In genomic region chr3:170721563-170721962, GRCh38 we compare ENCODE assay signal across 1 cellular context.
TF ChIP-seq lines count a peak whose summit lies in the region.

No MANE protein-coding gene starts in this region.

TF ChIP-seq in HepG2, 621 proteins besides CTCF, POLR2A, EP300 and RAD21 (continued from another document):
- TF ChIP-seq ZBTB40 (IDR thresholded peaks at IDR 0.05): no peak
- no peak for TF ChIP-seq ZBTB40 (CRISPR knock-in tag; IDR thresholded peaks at IDR 0.05)
- no peak for TF ChIP-seq ZNF18 (CRISPR knock-in tag; IDR thresholded peaks at IDR 0.05; ENCODE audit: insufficient replicate concordance)
- no peak for TF ChIP-seq PRDM10 (CRISPR knock-in tag; IDR thresholded peaks at IDR 0.05; ENCODE audit: low read depth)
- TF ChIP-seq ZNF780A (CRISPR knock-in tag; IDR thresholded peaks at IDR 0.05): no peak
- TF ChIP-seq ZNF788 (CRISPR knock-in tag; IDR thresholded peaks at IDR 0.05; ENCODE audit: borderline replicate concordance): no peak
- no peak for TF ChIP-seq ZNF44 (CRISPR knock-in tag; IDR thresholded peaks at IDR 0.05)
- TF ChIP-seq ZNF546 (CRISPR knock-in tag; conservative IDR thresholded peaks at IDR 0.05): no peak
- TF ChIP-seq KDM1A (CRISPR knock-in tag; IDR thresholded peaks at IDR 0.05): no peak
- no peak for TF ChIP-seq MLXIP (CRISPR knock-in tag; IDR thresholded peaks at IDR 0.05; ENCODE audit: borderline replicate concordance)
- TF ChIP-seq ZNF3 (CRISPR knock-in tag; IDR thresholded peaks at IDR 0.05): no peak
- TF ChIP-seq HOXD1 (CRISPR knock-in tag; IDR thresholded peaks at IDR 0.05): no peak
- TF ChIP-seq CHD4 (IDR thresholded peaks at IDR 0.05; ENCODE audit: borderline replicate concordance, low read length): no peak
TF ChIP-seq in HepG2: peak in this region for 0.
